ENCODE assay signal across 1 cellular context in the genomic region with DNA sequence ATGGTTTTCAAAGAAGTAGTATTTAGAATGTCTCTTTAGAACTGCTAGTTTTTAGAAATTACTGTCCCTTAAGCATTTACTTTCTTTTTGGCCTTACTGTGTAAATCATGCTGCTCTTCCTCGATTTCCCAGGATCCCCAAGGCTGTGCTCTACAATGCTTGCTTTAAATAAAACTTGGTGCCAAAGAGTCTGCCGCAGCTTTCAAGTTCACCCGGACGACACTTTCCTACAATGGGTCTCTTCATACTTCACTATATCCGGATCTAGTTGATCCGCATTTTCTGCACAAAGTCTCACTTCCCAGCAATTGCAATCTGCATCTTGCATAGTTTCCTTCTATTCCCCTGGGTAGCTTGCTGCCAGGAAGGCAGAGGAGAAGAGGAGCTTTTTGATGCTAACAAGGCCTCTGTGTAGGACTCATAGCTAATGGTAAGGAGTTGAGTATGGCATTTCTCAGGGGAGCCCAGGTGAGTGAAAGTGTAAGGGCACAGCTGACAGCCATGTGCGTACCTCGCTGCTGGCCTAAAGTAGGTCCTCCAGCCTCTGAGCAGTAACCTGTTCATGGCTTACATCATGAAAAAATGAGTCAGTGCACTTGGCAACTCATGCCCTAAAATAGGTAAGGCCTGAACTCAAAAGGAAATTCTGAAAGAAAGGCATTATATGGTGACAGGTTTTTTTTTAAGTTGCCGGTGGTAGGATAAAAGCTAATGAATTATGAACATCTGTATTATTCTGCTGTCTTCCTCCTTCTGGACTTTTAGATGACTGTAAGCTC.
TF ChIP-seq lines count a peak whose summit lies in the region.

No MANE protein-coding gene starts in this region.

TF ChIP-seq in H1, 55 proteins besides CTCF, POLR2A, EP300 and RAD21:
- TF ChIP-seq, protein P1, sequence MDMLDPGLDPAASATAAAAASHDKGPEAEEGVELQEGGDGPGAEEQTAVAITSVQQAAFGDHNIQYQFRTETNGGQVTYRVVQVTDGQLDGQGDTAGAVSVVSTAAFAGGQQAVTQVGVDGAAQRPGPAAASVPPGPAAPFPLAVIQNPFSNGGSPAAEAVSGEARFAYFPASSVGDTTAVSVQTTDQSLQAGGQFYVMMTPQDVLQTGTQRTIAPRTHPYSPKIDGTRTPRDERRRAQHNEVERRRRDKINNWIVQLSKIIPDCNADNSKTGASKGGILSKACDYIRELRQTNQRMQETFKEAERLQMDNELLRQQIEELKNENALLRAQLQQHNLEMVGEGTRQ (IDR thresholded peaks at IDR 0.05; ENCODE audit: low read length), result no peak
- TF ChIP-seq POU5F1 (IDR thresholded peaks at IDR 0.05; ENCODE audit: low read depth, low read length), result no peak
